ENCODE assay signal across 1 cellular context in genomic region chr12:26818636-26819035, GRCh38.
TF ChIP-seq lines count a peak whose summit lies in the region.

No MANE protein-coding gene starts in this region.

TF ChIP-seq in HepG2, 621 proteins besides CTCF, POLR2A, EP300 and RAD21 (continued from another document and continues in another):
- TF ChIP-seq, protein P1, sequence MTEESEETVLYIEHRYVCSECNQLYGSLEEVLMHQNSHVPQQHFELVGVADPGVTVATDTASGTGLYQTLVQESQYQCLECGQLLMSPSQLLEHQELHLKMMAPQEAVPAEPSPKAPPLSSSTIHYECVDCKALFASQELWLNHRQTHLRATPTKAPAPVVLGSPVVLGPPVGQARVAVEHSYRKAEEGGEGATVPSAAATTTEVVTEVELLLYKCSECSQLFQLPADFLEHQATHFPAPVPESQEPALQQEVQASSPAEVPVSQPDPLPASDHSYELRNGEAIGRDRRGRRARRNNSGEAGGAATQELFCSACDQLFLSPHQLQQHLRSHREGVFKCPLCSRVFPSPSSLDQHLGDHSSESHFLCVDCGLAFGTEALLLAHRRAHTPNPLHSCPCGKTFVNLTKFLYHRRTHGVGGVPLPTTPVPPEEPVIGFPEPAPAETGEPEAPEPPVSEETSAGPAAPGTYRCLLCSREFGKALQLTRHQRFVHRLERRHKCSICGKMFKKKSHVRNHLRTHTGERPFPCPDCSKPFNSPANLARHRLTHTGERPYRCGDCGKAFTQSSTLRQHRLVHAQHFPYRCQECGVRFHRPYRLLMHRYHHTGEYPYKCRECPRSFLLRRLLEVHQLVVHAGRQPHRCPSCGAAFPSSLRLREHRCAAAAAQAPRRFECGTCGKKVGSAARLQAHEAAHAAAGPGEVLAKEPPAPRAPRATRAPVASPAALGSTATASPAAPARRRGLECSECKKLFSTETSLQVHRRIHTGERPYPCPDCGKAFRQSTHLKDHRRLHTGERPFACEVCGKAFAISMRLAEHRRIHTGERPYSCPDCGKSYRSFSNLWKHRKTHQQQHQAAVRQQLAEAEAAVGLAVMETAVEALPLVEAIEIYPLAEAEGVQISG (CRISPR knock-in tag; IDR thresholded peaks at IDR 0.05): no peak
- TF ChIP-seq, protein P2, sequence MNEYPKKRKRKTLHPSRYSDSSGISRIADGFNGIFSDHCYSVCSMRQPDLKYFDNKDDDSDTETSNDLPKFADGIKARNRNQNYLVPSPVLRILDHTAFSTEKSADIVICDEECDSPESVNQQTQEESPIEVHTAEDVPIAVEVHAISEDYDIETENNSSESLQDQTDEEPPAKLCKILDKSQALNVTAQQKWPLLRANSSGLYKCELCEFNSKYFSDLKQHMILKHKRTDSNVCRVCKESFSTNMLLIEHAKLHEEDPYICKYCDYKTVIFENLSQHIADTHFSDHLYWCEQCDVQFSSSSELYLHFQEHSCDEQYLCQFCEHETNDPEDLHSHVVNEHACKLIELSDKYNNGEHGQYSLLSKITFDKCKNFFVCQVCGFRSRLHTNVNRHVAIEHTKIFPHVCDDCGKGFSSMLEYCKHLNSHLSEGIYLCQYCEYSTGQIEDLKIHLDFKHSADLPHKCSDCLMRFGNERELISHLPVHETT (CRISPR knock-in tag; conservative IDR thresholded peaks at IDR 0.05): no peak
- TF ChIP-seq ETV5 (CRISPR knock-in tag; IDR thresholded peaks at IDR 0.05; ENCODE audit: borderline replicate concordance): no peak
- peak; percentile 68; the same call in 1 of the 2 replicates for TF ChIP-seq GATAD2A (CRISPR knock-in tag; IDR thresholded peaks at IDR 0.05)
- TF ChIP-seq SRSF4 (IDR thresholded peaks at IDR 0.05; ENCODE audit: low read depth, low read length, poor library complexity, severe bottlenecking): no peak
- TF ChIP-seq PATZ1 (CRISPR knock-in tag; IDR thresholded peaks at IDR 0.05): no peak
- TF ChIP-seq, protein P3, sequence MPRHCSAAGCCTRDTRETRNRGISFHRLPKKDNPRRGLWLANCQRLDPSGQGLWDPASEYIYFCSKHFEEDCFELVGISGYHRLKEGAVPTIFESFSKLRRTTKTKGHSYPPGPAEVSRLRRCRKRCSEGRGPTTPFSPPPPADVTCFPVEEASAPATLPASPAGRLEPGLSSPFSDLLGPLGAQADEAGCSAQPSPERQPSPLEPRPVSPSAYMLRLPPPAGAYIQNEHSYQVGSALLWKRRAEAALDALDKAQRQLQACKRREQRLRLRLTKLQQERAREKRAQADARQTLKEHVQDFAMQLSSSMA (CRISPR knock-in tag; IDR thresholded peaks at IDR 0.05): no peak
- TF ChIP-seq, protein P4, sequence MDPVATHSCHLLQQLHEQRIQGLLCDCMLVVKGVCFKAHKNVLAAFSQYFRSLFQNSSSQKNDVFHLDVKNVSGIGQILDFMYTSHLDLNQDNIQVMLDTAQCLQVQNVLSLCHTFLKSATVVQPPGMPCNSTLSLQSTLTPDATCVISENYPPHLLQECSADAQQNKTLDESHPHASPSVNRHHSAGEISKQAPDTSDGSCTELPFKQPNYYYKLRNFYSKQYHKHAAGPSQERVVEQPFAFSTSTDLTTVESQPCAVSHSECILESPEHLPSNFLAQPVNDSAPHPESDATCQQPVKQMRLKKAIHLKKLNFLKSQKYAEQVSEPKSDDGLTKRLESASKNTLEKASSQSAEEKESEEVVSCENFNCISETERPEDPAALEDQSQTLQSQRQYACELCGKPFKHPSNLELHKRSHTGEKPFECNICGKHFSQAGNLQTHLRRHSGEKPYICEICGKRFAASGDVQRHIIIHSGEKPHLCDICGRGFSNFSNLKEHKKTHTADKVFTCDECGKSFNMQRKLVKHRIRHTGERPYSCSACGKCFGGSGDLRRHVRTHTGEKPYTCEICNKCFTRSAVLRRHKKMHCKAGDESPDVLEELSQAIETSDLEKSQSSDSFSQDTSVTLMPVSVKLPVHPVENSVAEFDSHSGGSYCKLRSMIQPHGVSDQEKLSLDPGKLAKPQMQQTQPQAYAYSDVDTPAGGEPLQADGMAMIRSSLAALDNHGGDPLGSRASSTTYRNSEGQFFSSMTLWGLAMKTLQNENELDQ (CRISPR knock-in tag; IDR thresholded peaks at IDR 0.05; ENCODE audit: borderline replicate concordance): no peak
- no peak for TF ChIP-seq HDAC6 (IDR thresholded peaks at IDR 0.05; ENCODE audit: low read depth, low read length)
- TF ChIP-seq HMGA1 (CRISPR knock-in tag; conservative IDR thresholded peaks at IDR 0.05): no peak
- no peak for TF ChIP-seq ELF1 (CRISPR knock-in tag; IDR thresholded peaks at IDR 0.05)
- TF ChIP-seq NFRKB (IDR thresholded peaks at IDR 0.05): no peak
- 0 out of 2 replicates have a peak, but pooled peaks have one; percentile 30 for TF ChIP-seq MED1 (CRISPR knock-in tag; IDR thresholded peaks at IDR 0.05)
- peak; percentile 10; the same call in 1 of the 2 replicates for TF ChIP-seq RXRB (CRISPR knock-in tag; IDR thresholded peaks at IDR 0.05; ENCODE audit: borderline replicate concordance)
- TF ChIP-seq KLF16 (CRISPR knock-in tag; IDR thresholded peaks at IDR 0.05): peak in 1 of 2 experiments; percentile 50; a peak in 1 of 4 replicates
- 0 out of 2 replicates have a peak, but pooled peaks have one; percentile 20 for TF ChIP-seq RARA (CRISPR knock-in tag; IDR thresholded peaks at IDR 0.05)
- TF ChIP-seq ZNF382 (CRISPR knock-in tag; IDR thresholded peaks at IDR 0.05; ENCODE audit: borderline replicate concordance): no peak
- no peak for TF ChIP-seq PBX3 (CRISPR knock-in tag; IDR thresholded peaks at IDR 0.05; ENCODE audit: borderline replicate concordance)
- TF ChIP-seq ASH2L (IDR thresholded peaks at IDR 0.05; ENCODE audit: insufficient read length, low read depth, low read length): peak; percentile 20
- no peak for TF ChIP-seq ZNF563 (CRISPR knock-in tag; IDR thresholded peaks at IDR 0.05)
- no peak for TF ChIP-seq ZNF556 (CRISPR knock-in tag; IDR thresholded peaks at IDR 0.05; ENCODE audit: borderline replicate concordance)
- no peak for TF ChIP-seq ZNF383 (CRISPR knock-in tag; IDR thresholded peaks at IDR 0.05; ENCODE audit: borderline replicate concordance)
- no peak for TF ChIP-seq PRMT3 (CRISPR knock-in tag; IDR thresholded peaks at IDR 0.05; ENCODE audit: borderline replicate concordance, low read depth)
- peak; percentile 11; the same call in 1 of the 2 replicates for TF ChIP-seq NR2F6 (IDR thresholded peaks at IDR 0.05)
- TF ChIP-seq NR2F6 (CRISPR knock-in tag; IDR thresholded peaks at IDR 0.05): no peak
- TF ChIP-seq DRAP1 (CRISPR knock-in tag; IDR thresholded peaks at IDR 0.05): no peak
- TF ChIP-seq HMG20B (CRISPR knock-in tag; conservative IDR thresholded peaks at IDR 0.05): no peak
- no peak for TF ChIP-seq CHCHD3 (CRISPR knock-in tag; IDR thresholded peaks at IDR 0.05)
- TF ChIP-seq SRF (IDR thresholded peaks at IDR 0.05; ENCODE audit: low read depth, low read length): no peak
- no peak for TF ChIP-seq ZFP36 (IDR thresholded peaks at IDR 0.05; ENCODE audit: borderline replicate concordance, low read depth, low read length, partially characterized antibody)
- TF ChIP-seq, protein P5, sequence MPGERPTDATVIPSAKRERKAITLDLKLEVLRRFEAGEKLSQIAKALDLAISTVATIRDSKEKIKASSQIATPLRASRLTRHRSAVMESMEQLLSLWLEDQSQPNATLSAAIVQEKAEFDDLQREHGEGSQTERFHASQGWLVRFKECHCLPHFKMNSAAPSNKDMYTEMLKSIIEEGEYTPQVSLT (CRISPR knock-in tag; IDR thresholded peaks at IDR 0.05; ENCODE audit: borderline replicate concordance, low read depth): no peak
- TF ChIP-seq CREM (IDR thresholded peaks at IDR 0.05): peak; percentile 27; the same call in 1 of the 2 replicates
- no peak for TF ChIP-seq CREM (CRISPR knock-in tag; IDR thresholded peaks at IDR 0.05)
- TF ChIP-seq, protein P6, sequence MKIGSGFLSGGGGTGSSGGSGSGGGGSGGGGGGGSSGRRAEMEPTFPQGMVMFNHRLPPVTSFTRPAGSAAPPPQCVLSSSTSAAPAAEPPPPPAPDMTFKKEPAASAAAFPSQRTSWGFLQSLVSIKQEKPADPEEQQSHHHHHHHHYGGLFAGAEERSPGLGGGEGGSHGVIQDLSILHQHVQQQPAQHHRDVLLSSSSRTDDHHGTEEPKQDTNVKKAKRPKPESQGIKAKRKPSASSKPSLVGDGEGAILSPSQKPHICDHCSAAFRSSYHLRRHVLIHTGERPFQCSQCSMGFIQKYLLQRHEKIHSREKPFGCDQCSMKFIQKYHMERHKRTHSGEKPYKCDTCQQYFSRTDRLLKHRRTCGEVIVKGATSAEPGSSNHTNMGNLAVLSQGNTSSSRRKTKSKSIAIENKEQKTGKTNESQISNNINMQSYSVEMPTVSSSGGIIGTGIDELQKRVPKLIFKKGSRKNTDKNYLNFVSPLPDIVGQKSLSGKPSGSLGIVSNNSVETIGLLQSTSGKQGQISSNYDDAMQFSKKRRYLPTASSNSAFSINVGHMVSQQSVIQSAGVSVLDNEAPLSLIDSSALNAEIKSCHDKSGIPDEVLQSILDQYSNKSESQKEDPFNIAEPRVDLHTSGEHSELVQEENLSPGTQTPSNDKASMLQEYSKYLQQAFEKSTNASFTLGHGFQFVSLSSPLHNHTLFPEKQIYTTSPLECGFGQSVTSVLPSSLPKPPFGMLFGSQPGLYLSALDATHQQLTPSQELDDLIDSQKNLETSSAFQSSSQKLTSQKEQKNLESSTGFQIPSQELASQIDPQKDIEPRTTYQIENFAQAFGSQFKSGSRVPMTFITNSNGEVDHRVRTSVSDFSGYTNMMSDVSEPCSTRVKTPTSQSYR (CRISPR knock-in tag; IDR thresholded peaks at IDR 0.05; ENCODE audit: borderline replicate concordance): no peak
- TF ChIP-seq ZNF180 (CRISPR knock-in tag; IDR thresholded peaks at IDR 0.05; ENCODE audit: borderline replicate concordance, low read depth): no peak
- TF ChIP-seq BCL3 (CRISPR knock-in tag; IDR thresholded peaks at IDR 0.05): no peak
- no peak for TF ChIP-seq ZNF607 (CRISPR knock-in tag; IDR thresholded peaks at IDR 0.05; ENCODE audit: borderline replicate concordance)
- 0 out of 2 replicates have a peak, but pooled peaks have one; percentile 9 for TF ChIP-seq BCL6 (CRISPR knock-in tag; IDR thresholded peaks at IDR 0.05)
- TF ChIP-seq ARID5B (CRISPR knock-in tag; IDR thresholded peaks at IDR 0.05): peak; percentile 68
- no peak for TF ChIP-seq RFXAP (CRISPR knock-in tag; IDR thresholded peaks at IDR 0.05; ENCODE audit: borderline replicate concordance)
- TF ChIP-seq ATRX (CRISPR knock-in tag; IDR thresholded peaks at IDR 0.05; ENCODE audit: borderline replicate concordance): no peak
- no peak for TF ChIP-seq TCF7 (IDR thresholded peaks at IDR 0.05; ENCODE audit: low read depth)
- TF ChIP-seq SAP130 (CRISPR knock-in tag; IDR thresholded peaks at IDR 0.05; ENCODE audit: low read depth): no peak
- TF ChIP-seq YY1 (IDR thresholded peaks at IDR 0.05; ENCODE audit: insufficient read depth, insufficient replicate concordance, low read depth, low read length): no peak
